In genomic region chr7:150431839-150432658, GRCh38 we compare ENCODE assay signal across 1 cellular context.
TF ChIP-seq lines count a peak whose summit lies in the region.

No MANE protein-coding gene starts in this region.

TF ChIP-seq in GM12878, 131 proteins besides CTCF, POLR2A, EP300 and RAD21:
- TF ChIP-seq IRF3 (IDR thresholded peaks at IDR 0.05) = no peak
TF ChIP-seq in GM12878: peak in this region for 0.
